ENCODE assay signal across 1 cellular context in the genomic region with DNA sequence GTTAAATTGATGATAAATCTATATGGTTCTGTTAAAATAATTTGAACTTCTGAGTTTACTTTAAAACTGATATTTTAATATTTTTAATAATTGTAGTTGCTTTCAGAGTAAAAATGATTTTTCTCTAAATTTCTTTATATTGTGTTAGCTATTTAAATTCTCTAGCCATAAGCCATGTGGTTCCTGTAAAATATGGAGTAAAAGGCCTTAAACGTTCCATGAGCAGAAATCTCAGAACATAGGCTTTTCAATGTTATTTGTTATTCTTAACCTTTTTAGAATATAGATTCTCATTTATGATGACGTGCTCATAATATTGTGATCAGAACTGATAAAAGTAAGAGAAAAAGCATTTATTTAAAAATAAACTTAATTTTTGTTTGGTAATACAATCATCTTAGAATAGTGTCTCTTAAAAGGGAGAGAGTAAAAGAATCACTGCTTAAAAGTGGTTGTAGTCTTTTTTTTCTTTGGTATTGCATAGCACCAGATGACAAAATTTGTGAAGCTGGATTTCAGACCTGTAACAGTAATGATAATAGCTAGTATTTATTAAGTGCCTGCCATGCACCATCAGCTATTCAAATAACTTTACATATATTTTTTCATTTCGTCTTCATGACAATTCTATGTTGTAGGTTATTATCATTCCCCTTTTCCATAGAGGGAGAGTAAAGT.
TF ChIP-seq lines count a peak whose summit lies in the region.

No MANE protein-coding gene starts in this region.

TF ChIP-seq in GM23338, 12 proteins besides CTCF, POLR2A, EP300 and RAD21 (continued from another document):
- TF ChIP-seq, protein P1, sequence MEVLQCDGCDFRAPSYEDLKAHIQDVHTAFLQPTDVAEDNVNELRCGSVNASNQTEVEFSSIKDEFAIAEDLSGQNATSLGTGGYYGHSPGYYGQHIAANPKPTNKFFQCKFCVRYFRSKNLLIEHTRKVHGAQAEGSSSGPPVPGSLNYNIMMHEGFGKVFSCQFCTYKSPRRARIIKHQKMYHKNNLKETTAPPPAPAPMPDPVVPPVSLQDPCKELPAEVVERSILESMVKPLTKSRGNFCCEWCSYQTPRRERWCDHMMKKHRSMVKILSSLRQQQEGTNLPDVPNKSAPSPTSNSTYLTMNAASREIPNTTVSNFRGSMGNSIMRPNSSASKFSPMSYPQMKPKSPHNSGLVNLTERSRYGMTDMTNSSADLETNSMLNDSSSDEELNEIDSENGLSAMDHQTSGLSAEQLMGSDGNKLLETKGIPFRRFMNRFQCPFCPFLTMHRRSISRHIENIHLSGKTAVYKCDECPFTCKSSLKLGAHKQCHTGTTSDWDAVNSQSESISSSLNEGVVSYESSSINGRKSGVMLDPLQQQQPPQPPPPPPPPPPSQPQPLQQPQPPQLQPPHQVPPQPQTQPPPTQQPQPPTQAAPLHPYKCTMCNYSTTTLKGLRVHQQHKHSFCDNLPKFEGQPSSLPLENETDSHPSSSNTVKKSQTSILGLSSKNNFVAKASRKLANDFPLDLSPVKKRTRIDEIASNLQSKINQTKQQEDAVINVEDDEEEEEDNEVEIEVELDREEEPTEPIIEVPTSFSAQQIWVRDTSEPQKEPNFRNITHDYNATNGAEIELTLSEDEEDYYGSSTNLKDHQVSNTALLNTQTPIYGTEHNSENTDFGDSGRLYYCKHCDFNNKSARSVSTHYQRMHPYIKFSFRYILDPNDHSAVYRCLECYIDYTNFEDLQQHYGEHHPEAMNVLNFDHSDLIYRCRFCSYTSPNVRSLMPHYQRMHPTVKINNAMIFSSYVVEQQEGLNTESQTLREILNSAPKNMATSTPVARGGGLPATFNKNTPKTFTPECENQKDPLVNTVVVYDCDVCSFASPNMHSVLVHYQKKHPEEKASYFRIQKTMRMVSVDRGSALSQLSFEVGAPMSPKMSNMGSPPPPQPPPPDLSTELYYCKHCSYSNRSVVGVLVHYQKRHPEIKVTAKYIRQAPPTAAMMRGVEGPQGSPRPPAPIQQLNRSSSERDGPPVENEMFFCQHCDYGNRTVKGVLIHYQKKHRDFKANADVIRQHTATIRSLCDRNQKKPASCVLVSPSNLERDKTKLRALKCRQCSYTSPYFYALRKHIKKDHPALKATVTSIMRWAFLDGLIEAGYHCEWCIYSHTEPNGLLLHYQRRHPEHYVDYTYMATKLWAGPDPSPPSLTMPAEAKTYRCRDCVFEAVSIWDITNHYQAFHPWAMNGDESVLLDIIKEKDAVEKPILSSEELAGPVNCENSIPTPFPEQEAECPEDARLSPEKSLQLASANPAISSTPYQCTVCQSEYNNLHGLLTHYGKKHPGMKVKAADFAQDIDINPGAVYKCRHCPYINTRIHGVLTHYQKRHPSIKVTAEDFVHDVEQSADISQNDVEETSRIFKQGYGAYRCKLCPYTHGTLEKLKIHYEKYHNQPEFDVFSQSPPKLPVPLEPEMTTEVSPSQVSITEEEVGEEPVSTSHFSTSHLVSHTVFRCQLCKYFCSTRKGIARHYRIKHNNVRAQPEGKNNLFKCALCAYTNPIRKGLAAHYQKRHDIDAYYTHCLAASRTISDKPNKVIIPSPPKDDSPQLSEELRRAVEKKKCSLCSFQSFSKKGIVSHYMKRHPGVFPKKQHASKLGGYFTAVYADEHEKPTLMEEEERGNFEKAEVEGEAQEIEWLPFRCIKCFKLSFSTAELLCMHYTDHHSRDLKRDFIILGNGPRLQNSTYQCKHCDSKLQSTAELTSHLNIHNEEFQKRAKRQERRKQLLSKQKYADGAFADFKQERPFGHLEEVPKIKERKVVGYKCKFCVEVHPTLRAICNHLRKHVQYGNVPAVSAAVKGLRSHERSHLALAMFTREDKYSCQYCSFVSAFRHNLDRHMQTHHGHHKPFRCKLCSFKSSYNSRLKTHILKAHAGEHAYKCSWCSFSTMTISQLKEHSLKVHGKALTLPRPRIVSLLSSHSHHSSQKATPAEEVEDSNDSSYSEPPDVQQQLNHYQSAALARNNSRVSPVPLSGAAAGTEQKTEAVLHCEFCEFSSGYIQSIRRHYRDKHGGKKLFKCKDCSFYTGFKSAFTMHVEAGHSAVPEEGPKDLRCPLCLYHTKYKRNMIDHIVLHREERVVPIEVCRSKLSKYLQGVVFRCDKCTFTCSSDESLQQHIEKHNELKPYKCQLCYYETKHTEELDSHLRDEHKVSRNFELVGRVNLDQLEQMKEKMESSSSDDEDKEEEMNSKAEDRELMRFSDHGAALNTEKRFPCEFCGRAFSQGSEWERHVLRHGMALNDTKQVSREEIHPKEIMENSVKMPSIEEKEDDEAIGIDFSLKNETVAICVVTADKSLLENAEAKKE (CRISPR knock-in tag; IDR thresholded peaks at IDR 0.05), result no peak
- TF ChIP-seq EZH2 (IDR thresholded peaks at IDR 0.05; ENCODE audit: low read depth, unreplicated experiment) (no peak), JUNB (IDR thresholded peaks at IDR 0.05; ENCODE audit: unreplicated experiment) (no peak), CREB1 (CRISPR knock-in tag; IDR thresholded peaks at IDR 0.05; ENCODE audit: low read depth) (no peak), ZNF331 (CRISPR knock-in tag; IDR thresholded peaks at IDR 0.05; ENCODE audit: low read depth) (no peak), POLR2AphosphoS5 (IDR thresholded peaks at IDR 0.05; ENCODE audit: low read depth) (no peak)
- TF ChIP-seq, protein P2, sequence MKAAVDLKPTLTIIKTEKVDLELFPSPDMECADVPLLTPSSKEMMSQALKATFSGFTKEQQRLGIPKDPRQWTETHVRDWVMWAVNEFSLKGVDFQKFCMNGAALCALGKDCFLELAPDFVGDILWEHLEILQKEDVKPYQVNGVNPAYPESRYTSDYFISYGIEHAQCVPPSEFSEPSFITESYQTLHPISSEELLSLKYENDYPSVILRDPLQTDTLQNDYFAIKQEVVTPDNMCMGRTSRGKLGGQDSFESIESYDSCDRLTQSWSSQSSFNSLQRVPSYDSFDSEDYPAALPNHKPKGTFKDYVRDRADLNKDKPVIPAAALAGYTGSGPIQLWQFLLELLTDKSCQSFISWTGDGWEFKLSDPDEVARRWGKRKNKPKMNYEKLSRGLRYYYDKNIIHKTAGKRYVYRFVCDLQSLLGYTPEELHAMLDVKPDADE (IDR thresholded peaks at IDR 0.05), result no peak
